Comparison of ENCODE assay signal across 8 cellular contexts in the genomic region with DNA sequence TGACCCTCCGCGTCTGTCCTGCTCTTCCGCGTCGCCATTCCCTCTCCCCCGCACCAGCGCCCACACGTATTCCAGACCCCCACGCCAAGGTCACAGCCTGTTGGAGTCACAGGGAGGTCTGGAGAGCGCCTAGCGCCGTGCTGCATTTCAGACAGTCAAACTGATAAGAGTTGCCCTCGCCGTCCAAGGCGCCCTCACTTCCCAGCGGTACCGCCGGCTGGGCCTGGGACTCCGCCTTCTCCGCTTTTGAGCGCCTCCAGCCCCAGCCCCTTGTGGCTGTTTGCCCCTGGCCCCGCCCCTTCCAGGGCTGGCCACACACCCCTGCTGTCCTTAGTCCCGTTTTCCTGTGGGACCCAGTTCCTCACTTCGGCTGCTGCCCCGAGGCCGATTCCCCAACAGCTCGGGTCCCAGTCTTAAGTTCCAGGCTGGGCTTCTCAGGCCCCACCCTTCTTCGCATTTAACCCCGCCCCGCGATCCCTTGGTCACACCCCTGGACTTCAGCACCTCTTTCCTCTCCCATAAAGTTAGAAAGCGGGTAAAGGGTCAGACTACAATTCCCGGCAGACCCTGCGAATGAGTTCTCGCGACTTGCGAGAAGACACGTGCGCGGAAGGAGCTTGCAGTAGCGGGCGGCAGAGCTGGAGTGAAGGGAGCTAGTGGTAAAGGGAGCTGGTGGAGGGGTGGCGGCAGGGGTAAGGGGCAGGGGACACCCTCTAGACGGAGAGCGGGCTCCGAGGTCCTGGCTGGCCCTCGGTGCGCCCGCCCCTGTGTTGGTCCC. TPM values are rescaled to one million over a fixed set of nuclear protein-coding genes. Genes with fewer than 3 reads are reported as not detected.
DNase-seq lines count a peak whose midpoint lies in the region; ATAC-seq lines count a peak whose summit lies in the region.

GMPPA (plus strand) TSS at position 612 of the 778 bp plus-strand sequence. CDS start 1,085 bp downstream, outside the sequence.

- peak within 1 kb of the TSS; percentile 86 for H3K4me3 ChIP-seq in effector memory CD4-positive, alpha-beta T cell (ENCODE audit: insufficient read depth, low read depth, low read length, poor library complexity, severe bottlenecking)

- peaks cover 5% of the 10 kb centered on the region for H3K36me3 ChIP-seq in effector memory CD4-positive, alpha-beta T cell (ENCODE audit: control insufficient read depth, insufficient read depth, low read length)

- ATAC-seq in GM21360 (IDR thresholded peaks at IDR 0.05; ENCODE audit: unreplicated experiment) = peak; percentile 95

- peak within 1 kb of the TSS; percentile 43 for H3K27ac ChIP-seq in effector memory CD4-positive, alpha-beta T cell (ENCODE audit: insufficient read depth, low read length, poor library complexity, severe bottlenecking)

- H3K9me3 ChIP-seq in effector memory CD4-positive, alpha-beta T cell (ENCODE audit: control insufficient read depth, low read length) = no peaks in the 10 kb centered on the region

- H3K4me1 ChIP-seq in effector memory CD4-positive, alpha-beta T cell (ENCODE audit: control insufficient read depth, insufficient read depth, low read length, poor library complexity, severe bottlenecking) = peaks cover 26% of the 10 kb centered on the region

- H3K27me3 ChIP-seq in effector memory CD4-positive, alpha-beta T cell (replicated peaks; ENCODE audit: control insufficient read depth, insufficient read depth, low read length, poor library complexity, severe bottlenecking) = peaks cover 32% of the 10 kb centered on the region

- peak; percentile 93 for DNase-seq in COLO668 (lab: John Stamatoyannopoulos, UW; ENCODE audit: unreplicated experiment)
- DNase-seq in HT1080 (ENCODE audit: low read depth) = peak; percentile 99
- DNase-seq in NOMO-1 treated with DMSO at 0.1 percent for 48 hours (lab: John Stamatoyannopoulos, UW; ENCODE audit: unreplicated experiment) = peak; percentile 97
- DNase-seq in activated CD8-positive, alpha-beta memory T cell treated with anti-CD3 and anti-CD28 coated beads for 4 hours (ENCODE audit: low read depth in 2 of 2) = peak; percentile 86 to 87
- peak; percentile 77 to 89 (median 89) for DNase-seq in effector memory CD4-positive, alpha-beta T cell
- peak; percentile 96 to 99 for DNase-seq in lung microvascular endothelial cell (ENCODE audit: low read depth in 2 of 2)
- DNase-seq in stimulated activated CD4-positive, alpha-beta T cell treated with anti-CD3 and anti-CD28 coated beads, TNF-alpha, amount 100 ng/mL, for 48 hours (ENCODE audit: low read depth in 3 of 3) = peak; percentile 84 to 89 (median 88)

RNA-seq across cellular contexts. Expression of gene GMPPA, which starts in this region (rescaled TPM):
- total RNA-seq in HT1080 (2014; rRNA removed; shearing (Covaris generic)) = 40.0 and 47.8 TPM in 2 replicates
- 30.3 and 32.2 TPM in 2 replicates for polyA plus RNA-seq in HT1080 (2015; cell fraction: cytosol; rRNA removed)
- 57.6 and 61.8 TPM in 2 replicates for polyA plus RNA-seq in HT1080 (2015; cell fraction: nucleus; rRNA removed)
- total RNA-seq in lung microvascular endothelial cell = 21.1 and 22.2 TPM in 2 replicates

Comparison
In these comparisons a context has a peak if more than half of its experiments do, and no peak if none do; other contexts are left out.
1. Peak in every context shown above with its lines: DNase-seq, ATAC-seq, H3K4me3 ChIP-seq and H3K27ac ChIP-seq.